In the genomic region with DNA sequence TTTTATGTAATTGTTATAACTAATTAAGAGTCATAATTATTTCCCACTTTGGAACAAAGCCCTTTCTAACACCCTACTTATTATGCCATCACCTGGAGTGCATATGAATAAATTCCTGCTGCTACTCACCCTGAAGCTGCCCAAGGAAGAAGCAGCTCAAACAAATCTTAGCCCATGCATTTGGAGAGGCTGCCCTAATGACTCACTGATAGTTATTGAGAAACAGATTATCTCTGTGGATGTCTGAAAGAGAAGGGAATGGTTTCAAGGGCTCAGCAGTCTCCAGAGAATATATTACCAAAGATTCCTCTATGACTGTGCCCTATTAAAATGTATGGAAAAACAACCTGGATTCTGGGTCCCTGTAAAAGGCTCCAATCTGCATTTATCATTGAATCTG, we compare ENCODE assay signal across 18 cellular contexts.
DNase-seq lines count a peak whose midpoint lies in the region; ATAC-seq and TF ChIP-seq lines count a peak whose summit lies in the region.
"Had no signal": no experiment of that assay in that cellular context is flagged by ENCODE, and none has a peak within 500 bp of the region (broad histone marks: within the 10 kb centered on the region; RNA-seq: fewer than 3 reads in every experiment).

No MANE protein-coding gene starts in this region.

- H3K27ac ChIP-seq in A673 (ENCODE audit: low read depth, low read length, poor library complexity, severe bottlenecking) (no peak overlapping the region), HUES48 (ENCODE audit: low read depth, low read length) (peak overlapping the region; percentile 28), mammary epithelial cell (ENCODE audit: insufficient read depth, low read depth, low read length) (no peak overlapping the region), foreskin keratinocyte (no peak overlapping the region)
- H3K27ac ChIP-seq: RWPE1, SJCRH30 had no signal

- peaks cover 29% of the 10 kb centered on the region for H3K79me2 ChIP-seq in mammary epithelial cell (ENCODE audit: insufficient read depth, low read length)

- no peaks in the 10 kb centered on the region for H4K20me1 ChIP-seq in mammary epithelial cell (ENCODE audit: insufficient read depth, low read length)

- H3K4me1 ChIP-seq in A673 (ENCODE audit: insufficient read depth, low read length, poor library complexity, severe bottlenecking) (no peaks in the 10 kb centered on the region), HUES48 (ENCODE audit: control insufficient read depth, insufficient read depth, low read length) (peaks cover 4% of the 10 kb centered on the region; the same call in 1 of the 2 replicates), mammary epithelial cell (ENCODE audit: insufficient read depth, low read length) (no peaks in the 10 kb centered on the region), foreskin keratinocyte (no peaks in the 10 kb centered on the region)
- H3K4me1 ChIP-seq: SJCRH30 had no signal

- intact Hi-C loops in A673 (cut with micrococcal nuclease; ENCODE audit: unreplicated experiment) = no loop called here
- intact Hi-C loops in mammary epithelial cell (cut with micrococcal nuclease) = no loop called here

- H3K9ac ChIP-seq in HUES48 (ENCODE audit: low read depth, low read length) (no peak overlapping the region), mammary epithelial cell (ENCODE audit: insufficient read depth, low read length) (no peak overlapping the region)

- in situ Hi-C loops in mammary epithelial cell (cut with MboI; ENCODE audit: low sequenced_read_pairs in 2 of 2) = no loop called here

- POLR2A ChIA-PET in A673 (lab: Charles Lee; ENCODE audit: low non-redundant PET) = no interaction called here

- no peak overlapping the region for H3K4me2 ChIP-seq in mammary epithelial cell (ENCODE audit: insufficient read depth, low read depth, low read length)

- H3K9me3 ChIP-seq in A673 (ENCODE audit: low read depth, low read length, poor library complexity, severe bottlenecking) (no peaks in the 10 kb centered on the region), HUES48 (ENCODE audit: control insufficient read depth, insufficient read depth, low read length) (no peaks in the 10 kb centered on the region; the same call in 1 of the 2 replicates), mammary epithelial cell (replicated peaks; ENCODE audit: insufficient read depth, low read length) (no peaks in the 10 kb centered on the region)
- H3K9me3 ChIP-seq: SJCRH30 had no signal

- H3K4me3 ChIP-seq in A673 (ENCODE audit: low read depth, low read length, poor library complexity, severe bottlenecking) = no peak overlapping the region
- no peak overlapping the region for H3K4me3 ChIP-seq in HUES48 (ENCODE audit: low read depth, low read length)
- no peak overlapping the region for H3K4me3 ChIP-seq in mammary epithelial cell (replicated peaks in 1 of 3; ENCODE audit: insufficient read depth in 1 of 3, low read depth in 2 of 3, low read length in 3 of 3)
- H3K4me3 ChIP-seq: SJCRH30 had no signal

- ATAC-seq in foreskin keratinocyte (peak; percentile 28), GM18909 (IDR thresholded peaks at IDR 0.05; ENCODE audit: poor library complexity, unreplicated experiment) (no peak), GM18870 (IDR thresholded peaks at IDR 0.05; ENCODE audit: unreplicated experiment) (no peak)

- no peak for TF ChIP-seq CTCF in A673 (conservative IDR thresholded peaks at IDR 0.05; ENCODE audit: low read depth, low read length)
- TF ChIP-seq CTCF in mammary epithelial cell (conservative IDR thresholded peaks at IDR 0.05 in 1 of 2, IDR thresholded peaks at IDR 0.05 in 1 of 2; ENCODE audit: extremely low read depth in 1 of 2, insufficient read depth in 1 of 2, low read depth in 1 of 2, low read length in 2 of 2) = no peak
- no peak for TF ChIP-seq CTCF in foreskin keratinocyte (conservative IDR thresholded peaks at IDR 0.05)

- dilution Hi-C loops in mammary epithelial cell (cut with HindIII; ENCODE audit: low sequenced_read_pairs) = no loop called here

- no peaks in the 10 kb centered on the region for H3K27me3 ChIP-seq in A673 (replicated peaks; ENCODE audit: insufficient read depth, low read depth, low read length, poor library complexity)
- no peaks in the 10 kb centered on the region for H3K27me3 ChIP-seq in HUES48 (ENCODE audit: control insufficient read depth, insufficient read depth, low read length)
- no peaks in the 10 kb centered on the region for H3K27me3 ChIP-seq in mammary epithelial cell (ENCODE audit: insufficient read depth, low read length)
- no peaks in the 10 kb centered on the region for H3K27me3 ChIP-seq in foreskin keratinocyte
- H3K27me3 ChIP-seq: SJCRH30 had no signal

- BruUV-seq in A673 (replicated peaks; lab: Mats Ljungman, UMichigan) (no TSS peak), mammary epithelial cell (replicated peaks; lab: Mats Ljungman, UMichigan) (no TSS peak)

- H2AFZ ChIP-seq in mammary epithelial cell (ENCODE audit: low read depth, low read length) = no peak overlapping the region

- CTCF ChIA-PET in A673 (lab: Charles Lee) = no interaction called here
- CTCF ChIA-PET in mammary epithelial cell (lab: Charles Lee; ENCODE audit: low non-redundant PET) = no interaction called here

- DNase-seq in A673 (ENCODE audit: low spot score) (peak; percentile 25), mammary epithelial cell (peak; percentile 20), foreskin keratinocyte (peak; percentile 16 to 51), HT-29 (ENCODE audit: low spot score) (no peak)
- DNase-seq in stimulated activated CD4-positive, alpha-beta T cell treated with anti-CD3 and anti-CD28 coated beads, Interleukin-4, amount 100 ng/mL, for 24 hours = no peak
- DNase-seq: HFFc6; Kasumi-1; NCI-H1105 treated with DMSO at 0.1 percent for 48 hours; NCI-H1694 treated with DMSO at 0.1 percent for 48 hours; NCI-H2107; NCI-H345; NCI-H526 treated with DMSO at 0.1 percent for 48 hours; NK-92 treated with Interleukin-12 subunit alpha and Interleukin-12 subunit beta, amount 100 ng/mL, for 24 hours; SJCRH30 had no signal

- H3K36me3 ChIP-seq in A673 (ENCODE audit: insufficient read depth, low read length, poor library complexity, severe bottlenecking) (no peaks in the 10 kb centered on the region), HUES48 (ENCODE audit: control insufficient read depth, insufficient read depth, low read length) (no peaks in the 10 kb centered on the region), mammary epithelial cell (ENCODE audit: insufficient read depth, low read length) (no peaks in the 10 kb centered on the region)
- H3K36me3 ChIP-seq: SJCRH30 had no signal

Comparison
In these comparisons a context has a peak if more than half of its experiments do, and no peak if none do; other contexts are left out.
1. DNase-seq: peak in A673 (single experiment), mammary epithelial cell (single experiment) and foreskin keratinocyte (2 of 2); none in HT-29 (single experiment) and stimulated activated CD4-positive, alpha-beta T cell treated with anti-CD3 and anti-CD28 coated beads, Interleukin-4, amount 100 ng/mL, for 24 hours (single experiment).